1 cellular context compared by ENCODE assay signal in the genomic region with DNA sequence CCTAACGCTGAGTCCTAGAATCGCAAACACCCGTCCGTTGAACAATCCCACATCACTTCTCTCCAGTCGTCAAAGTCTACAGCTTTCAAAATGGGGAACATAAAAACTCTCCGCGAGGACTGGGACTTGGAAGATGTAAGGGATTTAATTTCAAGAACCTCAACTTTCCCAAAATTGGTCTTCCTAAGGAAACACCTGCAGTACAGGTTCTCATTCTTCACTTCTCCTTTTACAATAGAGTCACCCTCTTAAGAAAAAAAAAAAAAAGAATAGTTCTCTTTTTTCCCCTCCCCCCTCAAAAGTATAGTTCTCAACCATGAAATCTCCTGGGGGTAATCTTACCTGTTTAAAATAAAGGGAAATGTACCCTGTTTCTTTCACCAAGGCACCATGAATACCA.
TF ChIP-seq lines count a peak whose summit lies in the region.

No MANE protein-coding gene starts in this region.

TF ChIP-seq in A549, 52 proteins besides CTCF, POLR2A, EP300 and RAD21 (continued from another document):
- TF ChIP-seq, protein P1, sequence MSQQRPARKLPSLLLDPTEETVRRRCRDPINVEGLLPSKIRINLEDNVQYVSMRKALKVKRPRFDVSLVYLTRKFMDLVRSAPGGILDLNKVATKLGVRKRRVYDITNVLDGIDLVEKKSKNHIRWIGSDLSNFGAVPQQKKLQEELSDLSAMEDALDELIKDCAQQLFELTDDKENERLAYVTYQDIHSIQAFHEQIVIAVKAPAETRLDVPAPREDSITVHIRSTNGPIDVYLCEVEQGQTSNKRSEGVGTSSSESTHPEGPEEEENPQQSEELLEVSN (IDR thresholded peaks at IDR 0.05; ENCODE audit: borderline replicate concordance, low read depth), result no peak
- TF ChIP-seq ZNF302 (CRISPR knock-in tag; IDR thresholded peaks at IDR 0.05), result no peak
- TF ChIP-seq JUN (IDR thresholded peaks at IDR 0.05), result no peak
- TF ChIP-seq, protein P2, sequence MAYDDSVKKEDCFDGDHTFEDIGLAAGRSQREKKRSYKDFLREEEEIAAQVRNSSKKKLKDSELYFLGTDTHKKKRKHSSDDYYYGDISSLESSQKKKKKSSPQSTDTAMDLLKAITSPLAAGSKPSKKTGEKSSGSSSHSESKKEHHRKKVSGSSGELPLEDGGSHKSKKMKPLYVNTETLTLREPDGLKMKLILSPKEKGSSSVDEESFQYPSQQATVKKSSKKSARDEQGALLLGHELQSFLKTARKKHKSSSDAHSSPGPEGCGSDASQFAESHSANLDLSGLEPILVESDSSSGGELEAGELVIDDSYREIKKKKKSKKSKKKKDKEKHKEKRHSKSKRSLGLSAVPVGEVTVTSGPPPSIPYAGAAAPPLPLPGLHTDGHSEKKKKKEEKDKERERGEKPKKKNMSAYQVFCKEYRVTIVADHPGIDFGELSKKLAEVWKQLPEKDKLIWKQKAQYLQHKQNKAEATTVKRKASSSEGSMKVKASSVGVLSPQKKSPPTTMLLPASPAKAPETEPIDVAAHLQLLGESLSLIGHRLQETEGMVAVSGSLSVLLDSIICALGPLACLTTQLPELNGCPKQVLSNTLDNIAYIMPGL (CRISPR knock-in tag; IDR thresholded peaks at IDR 0.05; ENCODE audit: borderline replicate concordance), result no peak
- TF ChIP-seq BHLHE40 (IDR thresholded peaks at IDR 0.05; ENCODE audit: low read depth, low read length), result no peak
- TF ChIP-seq TP53 (CRISPR knock-in tag; IDR thresholded peaks at IDR 0.05), result no peak
